ENCODE assay signal across 17 cellular contexts in genomic region chrX:44183329-44183728, GRCh38.
DNase-seq lines count a peak whose midpoint lies in the region; ATAC-seq and TF ChIP-seq lines count a peak whose summit lies in the region.
"Had no signal": no experiment of that assay in that cellular context is flagged by ENCODE, and none has a peak within 500 bp of the region (broad histone marks: within the 10 kb centered on the region; RNA-seq: fewer than 3 reads in every experiment).

No MANE protein-coding gene starts in this region.

- no peak overlapping the region for H3K27ac ChIP-seq in body of pancreas
- H3K27ac ChIP-seq: ascending aorta, colonic mucosa, pancreas, SK-N-MC, suprapubic skin had no signal

- ATAC-seq in body of pancreas, result no peak

- DNase-seq in DMS153 treated with DMSO at 0.1 percent for 48 hours (lab: John Stamatoyannopoulos, UW; ENCODE audit: unreplicated experiment) (peak; percentile 3), NCI-H2029 treated with DMSO at 0.1 percent for 48 hours (lab: John Stamatoyannopoulos, UW) (peak; percentile 65), RPMI7951 (ENCODE audit: low read depth) (peak; percentile 0), medulla oblongata (ENCODE audit: extremely low spot score) (peak; percentile 43), kidney glomerular epithelial cell (lab: John Stamatoyannopoulos, UW) (no peak), GM13977 (ENCODE audit: low spot score) (no peak), LoVo (ENCODE audit: low spot score) (no peak), body of pancreas (no peak)
- DNase-seq: activated CD4-positive, alpha-beta T cell treated with anti-CD3 and anti-CD28 coated beads for 48 hours; activated CD8-positive, alpha-beta memory T cell treated with anti-CD3 and anti-CD28 coated beads, Interleukin-2, amount 50 U/mL, for 48 hours; activated naive CD4-positive, alpha-beta T cell; colonic mucosa; foreskin melanocyte; pancreas had no signal

- TF ChIP-seq CTCF in GM13977 (IDR thresholded peaks at IDR 0.05; ENCODE audit: extremely low read depth, insufficient read depth, missing control alignments), result no peak
- peak in 2 of 7 experiments; percentile 14 to 17 for TF ChIP-seq CTCF in body of pancreas (IDR thresholded peaks at IDR 0.05)

- H3K4me1 ChIP-seq in body of pancreas, result no peaks in the 10 kb centered on the region
- H3K4me1 ChIP-seq: ascending aorta, colonic mucosa, pancreas, suprapubic skin had no signal

- no peaks in the 10 kb centered on the region for H3K36me3 ChIP-seq in body of pancreas (replicated peaks in 1 of 2; ENCODE audit: insufficient read depth in 1 of 2, low read depth in 2 of 2)
- H3K36me3 ChIP-seq: ascending aorta, colonic mucosa, pancreas, suprapubic skin had no signal

- WGBS in body of pancreas, 2 donors, result 65 to 72% methylated on average over 2 of the region's 2 CpGs

- intact Hi-C loops in body of pancreas (cut with DNase I), result no loop called here

- no peaks in the 10 kb centered on the region for H3K9me3 ChIP-seq in body of pancreas
- H3K9me3 ChIP-seq: ascending aorta, colonic mucosa, pancreas, suprapubic skin had no signal

- no peak overlapping the region for H3K4me3 ChIP-seq in body of pancreas
- H3K4me3 ChIP-seq: ascending aorta, colonic mucosa, pancreas, SK-N-MC, suprapubic skin had no signal

- H3K27me3 ChIP-seq in body of pancreas, result no peaks in the 10 kb centered on the region
- H3K27me3 ChIP-seq: ascending aorta, colonic mucosa, suprapubic skin had no signal

- in situ Hi-C loops in GM13977 (cut with MboI; ENCODE audit: low pct_unique_long_range_greater_than_20kb, low sequenced_read_pairs, unreplicated experiment), result no loop called here

- TF ChIP-seq POLR2A in body of pancreas (IDR thresholded peaks at IDR 0.05), result no peak

Comparison
In these comparisons a context has a peak if more than half of its experiments do, and no peak if none do; other contexts are left out.
1. DNase-seq: peak in DMS153 treated with DMSO at 0.1 percent for 48 hours (single experiment), NCI-H2029 treated with DMSO at 0.1 percent for 48 hours (single experiment), RPMI7951 (single experiment) and medulla oblongata (single experiment); none in kidney glomerular epithelial cell (single experiment), GM13977 (single experiment), LoVo (single experiment) and body of pancreas (0 of 4).